ENCODE assay signal across 2 cellular contexts in the genomic region with DNA sequence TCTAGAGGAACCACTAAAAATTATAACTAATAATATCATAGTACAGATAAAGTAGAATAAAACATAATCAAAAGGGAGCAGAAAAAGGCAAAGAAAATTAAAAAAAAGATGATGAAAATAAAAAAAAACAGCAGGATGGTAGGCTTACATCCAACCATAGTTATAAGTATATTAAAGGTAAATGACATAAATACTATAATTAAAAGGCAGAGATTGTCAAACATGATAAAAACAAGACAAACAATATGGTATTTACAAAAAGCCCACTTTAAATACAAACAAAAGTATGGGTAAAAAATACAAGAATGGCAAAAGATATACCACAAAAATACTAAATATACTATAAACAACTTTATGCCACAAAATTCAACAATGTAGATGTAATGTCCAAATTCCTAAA.
A peak's percentile ranks its signal among the peaks of the same experiment; 100 is the strongest.
TF ChIP-seq lines count a peak whose summit lies in the region.

No MANE protein-coding gene starts in this region.

TF ChIP-seq in HEK293, 187 proteins besides CTCF, POLR2A, EP300 and RAD21:
- TF ChIP-seq SETDB1 (IDR thresholded peaks at IDR 0.05; ENCODE audit: insufficient read length, low read length), result peak; percentile 38
- TF ChIP-seq ZNF223 (tag by site-specific recombination; IDR thresholded peaks at IDR 0.05), result no peak
TF ChIP-seq in HEK293: peak in this region for 1.

TF ChIP-seq in K562, 482 proteins besides CTCF, POLR2A, EP300 and RAD21:
- peak; percentile 96 for TF ChIP-seq ZNF507 (tag; conservative IDR thresholded peaks at IDR 0.05)
- no peak for TF ChIP-seq NCOA2 (IDR thresholded peaks at IDR 0.05; ENCODE audit: partially characterized antibody in 2 of 2)
- no peak for TF ChIP-seq PTTG1 (tag; IDR thresholded peaks at IDR 0.05; ENCODE audit: low read depth)
- no peak for TF ChIP-seq TRIM25 (IDR thresholded peaks at IDR 0.05; ENCODE audit: borderline replicate concordance)
- TF ChIP-seq SRF (CRISPR knock-in tag; IDR thresholded peaks at IDR 0.05), result no peak
- no peak for TF ChIP-seq BACH1 (tag; IDR thresholded peaks at IDR 0.05)
- no peak for TF ChIP-seq ELF4 (CRISPR knock-in tag; IDR thresholded peaks at IDR 0.05)
- no peak for TF ChIP-seq SAP30 (IDR thresholded peaks at IDR 0.05; ENCODE audit: borderline replicate concordance, insufficient read depth, low read depth, low read length, poor library complexity, severe bottlenecking)
